Comparison of ENCODE assay signal across 8 cellular contexts in genomic region chr1:26695417-26696190, GRCh38. TPM values are rescaled to one million over a fixed set of nuclear protein-coding genes. Genes with fewer than 3 reads are reported as not detected.
A peak's percentile ranks its signal among the peaks of the same experiment; 100 is the strongest.
DNase-seq lines count a peak whose midpoint lies in the region; ATAC-seq and TF ChIP-seq lines count a peak whose summit lies in the region.

TSS of gene ARID1A (plus strand) at chr1:26696015. CDS start at chr1:26696404, 389 bp downstream.

- intact Hi-C loops in ascending aorta (cut with DNase I): loop anchor here (1.0 to 5.0 kb wide), 4 partner anchors 49 to 172 kb away; no protein-coding TSS in a partner anchor
- intact Hi-C loops in psoas muscle (cut with DNase I): loop anchor here in 1 of 2 donors (5.0 kb wide), 1 partner anchor 92 kb away; the partner anchor contains the start of gene PIGV

- H3K4me3 ChIP-seq in ascending aorta (peak within 1 kb of the TSS; percentile 96 to 98), right atrium auricular region (peak within 1 kb of the TSS; percentile 88 to 93), psoas muscle (peak within 1 kb of the TSS; percentile 89)

- H3K9me3 ChIP-seq in ascending aorta (peaks cover 0 to 4% of the 10 kb centered on the region in 2 donors), right atrium auricular region (no peaks in the 10 kb centered on the region), psoas muscle (no peaks in the 10 kb centered on the region)

- H3K36me3 ChIP-seq in ascending aorta (no peaks in the 10 kb centered on the region), right atrium auricular region (no peaks in the 10 kb centered on the region), psoas muscle (ENCODE audit: insufficient read depth in 1 of 2, low read depth in 1 of 2) (no peaks in the 10 kb centered on the region)

- TF ChIP-seq CTCF in ascending aorta (IDR thresholded peaks at IDR 0.05): peak in 2 of 3 experiments; percentile 15 to 47
- peak in 1 of 2 donors; percentile 32 for TF ChIP-seq CTCF in right atrium auricular region (IDR thresholded peaks at IDR 0.05)
- TF ChIP-seq CTCF in psoas muscle (IDR thresholded peaks at IDR 0.05): peak; percentile 7

- H3K27ac ChIP-seq in ascending aorta: peak within 1 kb of the TSS; percentile 90 to 99
- H3K27ac ChIP-seq in right atrium auricular region: peak within 1 kb of the TSS; percentile 96 to 97
- peak within 1 kb of the TSS; percentile 92 for H3K27ac ChIP-seq in psoas muscle

- H3K27me3 ChIP-seq in ascending aorta (no peaks in the 10 kb centered on the region), right atrium auricular region (no peaks in the 10 kb centered on the region), psoas muscle (ENCODE audit: insufficient read depth in 3 of 3, low read length in 2 of 3) (no peaks in the 10 kb centered on the region)

- H3K4me1 ChIP-seq in ascending aorta (peaks cover 9 to 53% of the 10 kb centered on the region in 2 donors), right atrium auricular region (peaks cover 8 to 58% of the 10 kb centered on the region in 2 donors), psoas muscle (peaks cover 57% of the 10 kb centered on the region)

- ATAC-seq in GM18498 (IDR thresholded peaks at IDR 0.05; ENCODE audit: unreplicated experiment): peak; percentile 45
- ATAC-seq in HG02973 (IDR thresholded peaks at IDR 0.05; ENCODE audit: unreplicated experiment): peak; percentile 34
- ATAC-seq in psoas muscle: peak; percentile 73 to 78 (median 76)

- WGBS in psoas muscle, 3 donors: 0 to 1% (median 0%) methylated on average over 17 to 85 of the region's 86 CpGs

- DNase-seq in NCI-H2081 (lab: John Stamatoyannopoulos, UW) (peak; percentile 91), T-helper 22 cell (ENCODE audit: low read depth) (peak; percentile 92), ascending aorta (ENCODE audit: low spot score in 2 of 2) (peak; percentile 86 to 98), right atrium auricular region (ENCODE audit: low spot score) (peak; percentile 96), psoas muscle (peak; percentile 96 to 98), ureter (ENCODE audit: low spot score) (peak; percentile 97)

RNA-seq across cellular contexts. Expression of gene ARID1A, which starts in this region (rescaled TPM):
- total RNA-seq in ascending aorta: 104 TPM
- 10 to 100 TPM; 32.7 to 48.8 TPM for total RNA-seq in right atrium auricular region
- total RNA-seq in psoas muscle: 10 to 100 TPM; 32.2 to 44.4 (median 39.6) TPM
- polyA plus RNA-seq in psoas muscle: 10 to 100 TPM in 2 of 3 donors, 1 to 10 TPM in 1; 8.8 to 20.8 (median 12.9) TPM
- 119 TPM for total RNA-seq in ureter

Comparison
In these comparisons a context has a peak if more than half of its experiments do, and no peak if none do; other contexts are left out.
1. Peak in every context shown above with its lines: DNase-seq, ATAC-seq, H3K4me3 ChIP-seq and H3K27ac ChIP-seq.